ENCODE assay signal across 8 cellular contexts in the genomic region with DNA sequence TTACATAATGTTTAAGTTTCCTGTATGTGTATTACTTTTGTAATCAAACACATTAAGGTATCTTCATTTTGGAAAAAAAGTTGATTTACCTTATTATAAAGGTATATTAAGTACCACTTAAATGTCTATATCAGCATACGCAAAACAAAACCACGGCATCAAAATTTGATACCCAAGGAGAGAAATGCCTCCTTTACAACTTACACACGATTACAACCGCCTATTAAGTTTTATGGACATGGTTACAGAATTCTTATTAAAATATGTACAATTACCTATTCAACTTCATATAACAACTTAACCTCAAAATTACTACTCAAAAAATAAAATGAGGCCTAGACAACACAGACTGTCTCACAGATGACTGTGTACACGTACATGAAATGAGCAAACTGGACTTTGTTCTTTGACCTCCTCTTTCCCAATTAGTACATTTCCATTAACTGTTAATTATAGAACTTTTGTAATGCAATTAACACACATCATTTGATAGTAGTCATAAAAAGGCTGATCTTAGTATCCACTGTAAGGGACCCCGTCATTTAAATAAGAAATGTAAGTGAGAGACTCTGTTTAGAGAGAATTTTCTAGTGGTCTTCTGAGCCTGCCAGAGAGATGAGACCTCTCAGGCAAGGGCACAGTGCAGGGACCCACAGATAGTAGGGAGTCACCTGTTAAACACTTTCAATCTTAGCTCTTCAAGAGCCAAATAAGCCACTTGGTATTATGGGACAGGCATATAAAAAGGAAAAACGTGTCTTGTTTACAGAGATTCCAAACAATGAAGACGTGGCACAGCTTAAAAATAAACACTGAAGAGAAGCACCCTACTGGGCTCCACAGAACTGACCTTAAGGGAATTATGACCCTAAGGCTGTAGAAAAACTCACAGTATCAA. TPM values are rescaled to one million over a fixed set of nuclear protein-coding genes. Genes with fewer than 3 reads are reported as not detected.
DNase-seq lines count a peak whose midpoint lies in the region; ATAC-seq and TF ChIP-seq lines count a peak whose summit lies in the region.

No MANE protein-coding gene starts in this region.

- peak overlapping the region; percentile 97 for H3K4me3 Mint-ChIP-seq in activated B cell treated with CpG ODN at 0.5 μM for 24 hours

- H3K9me3 ChIP-seq in HCT116 (ENCODE audit: control insufficient read depth in 1 of 2, insufficient read depth in 1 of 2, low read depth in 1 of 2, low read length in 2 of 2) = no peaks in the 10 kb centered on the region
- no peaks in the 10 kb centered on the region for H3K9me3 ChIP-seq in left ventricle myocardium inferior (replicated peaks)

- H2AFZ ChIP-seq in HCT116 (ENCODE audit: low read depth, low read length, poor library complexity, severe bottlenecking) = no peak overlapping the region

- no peaks in the 10 kb centered on the region for H3K27me3 ChIP-seq in HCT116 (ENCODE audit: insufficient read depth, low read length)
- H3K27me3 ChIP-seq in left ventricle myocardium inferior (ENCODE audit: low read depth) = no peaks in the 10 kb centered on the region

- intact Hi-C loops in HCT116 (cut with micrococcal nuclease) (no loop called here), activated B cell treated with CpG ODN at 0.5 μM for 24 hours (cut with micrococcal nuclease) (loop anchor here (10.0 kb wide), 1 partner anchor 299 kb away; no protein-coding TSS in a partner anchor), left ventricle myocardium inferior (cut with micrococcal nuclease) (no loop called here)

- H3K9me3 Mint-ChIP-seq in activated B cell treated with CpG ODN at 0.5 μM for 24 hours = no peaks in the 10 kb centered on the region

- peaks cover 86% of the 10 kb centered on the region for H3K4me1 Mint-ChIP-seq in activated B cell treated with CpG ODN at 0.5 μM for 24 hours

- CTCF ChIA-PET in HCT116 (lab: Charles Lee) (no interaction called here), activated B cell treated with CpG ODN at 0.5 μM for 24 hours (lab: Charles Lee) (no interaction called here)

- no peak for TF ChIP-seq POLR2A in HCT116 (IDR thresholded peaks at IDR 0.05; ENCODE audit: borderline replicate concordance, extremely low read depth, insufficient read depth, insufficient read length)

- H3K36me3 Mint-ChIP-seq in activated B cell treated with CpG ODN at 0.5 μM for 24 hours (ENCODE audit: low read depth) = peaks cover 4% of the 10 kb centered on the region

- H3K9me2 ChIP-seq in HCT116 (ENCODE audit: insufficient read depth) = no peaks in the 10 kb centered on the region

- H3K27ac Mint-ChIP-seq in activated B cell treated with CpG ODN at 0.5 μM for 24 hours = peak overlapping the region; percentile 30

- ATAC-seq in HCT116 = no peak
- no peak for ATAC-seq in activated B cell treated with CpG ODN at 0.5 μM for 24 hours (ENCODE audit: low read depth)
- ATAC-seq in HG03571 (IDR thresholded peaks at IDR 0.05; ENCODE audit: unreplicated experiment) = no peak

- H3K4me3 ChIP-seq in HCT116 (replicated peaks in 1 of 2; ENCODE audit: low read depth in 1 of 2, low read length in 2 of 2) (peak overlapping the region; percentile 71 to 89), left ventricle myocardium inferior (peak overlapping the region; percentile 90), skin epidermis (peak overlapping the region; percentile 4 to 99 (median 90))

- no peak for TF ChIP-seq RAD21 in HCT116 (IDR thresholded peaks at IDR 0.05; ENCODE audit: low read depth)

- H4K20me1 ChIP-seq in HCT116 (ENCODE audit: insufficient read depth) = peaks cover 55% of the 10 kb centered on the region

- H3K27me3 Mint-ChIP-seq in activated B cell treated with CpG ODN at 0.5 μM for 24 hours = no peaks in the 10 kb centered on the region

- POLR2A ChIA-PET in HCT116 (lab: Charles Lee) = no interaction called here
- POLR2A ChIA-PET in activated B cell treated with CpG ODN at 0.5 μM for 24 hours (lab: Charles Lee) = interaction anchor here (0.5 to 5.0 kb wide), 3 partner anchors 10 to 30 kb away, joined by 3 to 44 read pairs (median 5); a partner anchor contains a TSS

- H3K4me1 ChIP-seq in HCT116 (ENCODE audit: control insufficient read depth in 1 of 2, insufficient read depth in 2 of 2, low read length in 2 of 2) (peaks cover 47 to 65% of the 10 kb centered on the region in 2 experiments), left ventricle myocardium inferior (peaks cover 97% of the 10 kb centered on the region)

- peaks cover 0 to 3% of the 10 kb centered on the region in 2 experiments; a peak in 1 of 4 replicates for H3K36me3 ChIP-seq in HCT116 (ENCODE audit: control insufficient read depth in 1 of 2, insufficient read depth in 2 of 2, low read length in 2 of 2)
- H3K36me3 ChIP-seq in left ventricle myocardium inferior = no peaks in the 10 kb centered on the region

- BruUV-seq in HCT116 (replicated peaks; lab: Mats Ljungman, UMichigan) = no TSS peak

- peak overlapping the region; percentile 75 for H3K4me2 ChIP-seq in HCT116 (ENCODE audit: low read length)

- DNase-seq in HCT116 (ENCODE audit: low read depth, low spot score) (no peak), activated B cell treated with CpG ODN at 0.5 μM for 24 hours (no peak), left ventricle myocardium inferior (no peak), inferior parietal cortex (ENCODE audit: extremely low spot score) (no peak)
- no peak for DNase-seq in stimulated activated CD4-positive, alpha-beta T cell treated with anti-CD3 and anti-CD28 coated beads, Interleukin-2, amount 100 ng/mL, for 24 hours
- no peak for DNase-seq in stimulated activated naive CD4-positive, alpha-beta T cell treated with Interleukin-2 at 50 U/mL for 16 hours (lab: John Stamatoyannopoulos, UW)

- H3K79me2 ChIP-seq in HCT116 (ENCODE audit: insufficient read depth, low read length) = peaks cover 99% of the 10 kb centered on the region

- RAD21 ChIA-PET in HCT116 (lab: Charles Lee; ENCODE audit: low non-redundant PET in 1 of 2, low total read pairs in 2 of 2, uncharacterized antibody in 2 of 2, unreplicated experiment in 2 of 2) = no interaction called here

- H3K9ac ChIP-seq in HCT116 (ENCODE audit: low read length) = peak overlapping the region; percentile 96

- H3K27ac ChIP-seq in HCT116 (ENCODE audit: low read depth, low read length) (no peak overlapping the region), left ventricle myocardium inferior (replicated peaks) (peak overlapping the region; percentile 96), skin epidermis (peak overlapping the region in 19 of 21 experiments; percentile 37 to 100 (median 99))

- TF ChIP-seq CTCF in HCT116 (IDR thresholded peaks at IDR 0.05 in 2 of 3, conservative IDR thresholded peaks at IDR 0.05 in 1 of 3; ENCODE audit: borderline replicate concordance in 1 of 3, insufficient read depth in 1 of 3, low read depth in 2 of 3, low read length in 2 of 3) = no peak
- no peak for TF ChIP-seq CTCF in activated B cell treated with CpG ODN at 0.5 μM for 24 hours (IDR thresholded peaks at IDR 0.05)
- TF ChIP-seq CTCF in left ventricle myocardium inferior (IDR thresholded peaks at IDR 0.05; ENCODE audit: borderline replicate concordance) = no peak

TF ChIP-seq in HCT116, 20 proteins besides CTCF, POLR2A, EP300 and RAD21:
- no peak for TF ChIP-seq TCF7L2 (IDR thresholded peaks at IDR 0.05; ENCODE audit: borderline replicate concordance, extremely low read depth, insufficient read depth, insufficient read length)
- TF ChIP-seq POLR2AphosphoS5 (IDR thresholded peaks at IDR 0.05; ENCODE audit: low read depth, low read length) = no peak
- TF ChIP-seq SRF (IDR thresholded peaks at IDR 0.05; ENCODE audit: low read depth) = no peak
- TF ChIP-seq, protein P1, sequence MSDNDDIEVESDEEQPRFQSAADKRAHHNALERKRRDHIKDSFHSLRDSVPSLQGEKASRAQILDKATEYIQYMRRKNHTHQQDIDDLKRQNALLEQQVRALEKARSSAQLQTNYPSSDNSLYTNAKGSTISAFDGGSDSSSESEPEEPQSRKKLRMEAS (IDR thresholded peaks at IDR 0.05) = no peak

RNA-seq across cellular contexts. Expression of a gene that starts 2.4 kb away (rescaled TPM):
- 41.4 TPM for total RNA-seq in HCT116 (2021; ENCODE audit: unreplicated experiment)
- 18.9 and 21.9 TPM in 2 replicates for polyA plus RNA-seq in HCT116 (2012)
- total RNA-seq in activated B cell treated with CpG ODN at 0.5 μM for 24 hours = 79.2 and 89.1 TPM in 2 replicates
- total RNA-seq in left ventricle myocardium inferior = 37.0 TPM

RNA-seq across cellular contexts. Expression of a gene that starts 14.0 kb away (rescaled TPM):
- total RNA-seq in HCT116 (2021; ENCODE audit: unreplicated experiment) = 35.6 TPM
- polyA plus RNA-seq in HCT116 (2012) = 22.1 and 24.1 TPM in 2 replicates
- 40.9 and 43.1 TPM in 2 replicates for total RNA-seq in activated B cell treated with CpG ODN at 0.5 μM for 24 hours
- 16.2 TPM for total RNA-seq in left ventricle myocardium inferior

RNA-seq across cellular contexts. Expression of a gene that starts 28.6 kb away (rescaled TPM):
- total RNA-seq in HCT116 (2021; ENCODE audit: unreplicated experiment) (37.6 TPM), activated B cell treated with CpG ODN at 0.5 μM for 24 hours (45.0 and 47.6 TPM in 2 replicates), left ventricle myocardium inferior (0.47 TPM)
- polyA plus RNA-seq in HCT116 (2012) = 24.4 and 24.9 TPM in 2 replicates

Comparison
In these comparisons a context has a peak if more than half of its experiments do, and no peak if none do; other contexts are left out.
1. RNA of a gene that starts 28.6 kb away (total RNA-seq): 45.0 to 47.6 TPM in activated B cell treated with CpG ODN at 0.5 μM for 24 hours and 37.6 TPM in HCT116 (single experiment); 0.47 TPM in left ventricle myocardium inferior (single experiment); every median in the first group is over 10 times any median in the second.
2. Peak in every context shown above with its lines, with median percentiles within 50 percentile points of each other: H3K4me3 ChIP-seq.